Comparison of ENCODE assay signal across 8 cellular contexts in the genomic region with DNA sequence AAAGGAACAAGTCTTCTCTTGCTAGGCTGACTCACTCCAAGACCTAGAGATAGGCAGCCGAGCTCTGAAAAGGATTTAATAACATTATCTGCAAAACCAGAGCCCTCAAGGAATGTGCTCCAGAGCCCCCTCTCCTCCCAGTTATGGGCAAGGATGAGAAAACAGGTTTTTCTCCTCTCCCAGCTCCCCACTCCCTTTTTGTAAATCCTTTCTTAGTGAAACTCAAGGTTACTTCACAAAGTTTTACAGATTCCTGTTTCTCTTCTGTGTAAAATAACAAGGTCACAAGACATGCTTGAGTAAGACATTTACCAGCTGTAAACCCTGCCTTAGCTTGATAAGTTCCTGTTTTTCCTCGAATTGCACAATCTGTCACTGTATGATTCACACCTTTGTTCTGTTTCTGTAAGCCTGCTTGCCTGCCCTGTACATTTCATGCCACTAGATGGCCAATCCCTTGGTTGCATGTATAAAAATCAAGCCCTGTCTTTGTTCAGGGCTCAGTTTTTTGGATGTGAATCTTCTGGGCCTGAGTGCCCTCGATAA.
A peak's percentile ranks its signal among the peaks of the same experiment; 100 is the strongest.
DNase-seq lines count a peak whose midpoint lies in the region; ATAC-seq and FAIRE-seq lines count a peak whose summit lies in the region.

No MANE protein-coding gene starts in this region.

- no peak overlapping the region for H3K4me3 ChIP-seq in small intestine (ENCODE audit: low read depth in 1 of 2, low read length in 2 of 2)

- peak; percentile 64 for ATAC-seq in HG03280 (IDR thresholded peaks at IDR 0.05; ENCODE audit: unreplicated experiment)
- ATAC-seq in HG02642 (IDR thresholded peaks at IDR 0.05; ENCODE audit: poor library complexity, unreplicated experiment): no peak

- no peak overlapping the region for H3K27ac ChIP-seq in small intestine (ENCODE audit: low read depth in 1 of 2, low read length in 1 of 2)

- H3K9me3 ChIP-seq in small intestine (ENCODE audit: control insufficient read depth, low read depth): no peaks in the 10 kb centered on the region

- no peaks in the 10 kb centered on the region for H3K27me3 ChIP-seq in small intestine (ENCODE audit: control insufficient read depth in 2 of 2, insufficient read depth in 2 of 2, low read length in 2 of 2)

- no peaks in the 10 kb centered on the region for H3K4me1 ChIP-seq in small intestine (ENCODE audit: control insufficient read depth in 2 of 2, insufficient read depth in 1 of 2, low read depth in 1 of 2, low read length in 1 of 2)

- DNase-seq in GM03348 (ENCODE audit: low spot score) (peak; percentile 5), SW 1271 (lab: John Stamatoyannopoulos, UW) (peak; percentile 43 to 74), kidney glomerular epithelial cell (lab: John Stamatoyannopoulos, UW) (peak; percentile 83), small intestine (no peak)
- DNase-seq in activated T-cell treated with anti-CD3 and anti-CD28 coated beads, Interleukin-2, amount 50 U/mL, for 1 hour: no peak
- no peak for DNase-seq in stimulated activated CD8-positive, alpha-beta memory T cell treated with anti-CD3 and anti-CD28 coated beads, Interleukin-4, amount 100 ng/mL, for 48 hours

- 15 to 35% (median 24%) methylated on average over 3 of the region's 3 CpGs for WGBS in small intestine, 3 donors

- H3K36me3 ChIP-seq in small intestine (ENCODE audit: control insufficient read depth in 2 of 2, insufficient read depth in 2 of 2, low read length in 2 of 2): no peaks in the 10 kb centered on the region

- no peak for FAIRE-seq in small intestine (lab: Jason Lieb, UNC)

Comparison
In these comparisons a context has a peak if more than half of its experiments do, and no peak if none do; other contexts are left out.
1. DNase-seq: peak in GM03348 (single experiment), SW 1271 (2 of 2) and kidney glomerular epithelial cell (single experiment); none in small intestine (single experiment), activated T-cell treated with anti-CD3 and anti-CD28 coated beads, Interleukin-2, amount 50 U/mL, for 1 hour (single experiment) and stimulated activated CD8-positive, alpha-beta memory T cell treated with anti-CD3 and anti-CD28 coated beads, Interleukin-4, amount 100 ng/mL, for 48 hours (single experiment).